ENCODE assay signal across 10 cellular contexts in genomic region chr2:75605770-75606535, GRCh38. TPM values are rescaled to one million over a fixed set of nuclear protein-coding genes. Genes with fewer than 3 reads are reported as not detected.
DNase-seq lines count a peak whose midpoint lies in the region; TF ChIP-seq lines count a peak whose summit lies in the region.
"Had no signal": no experiment of that assay in that cellular context is flagged by ENCODE, and none has a peak within 500 bp of the region (broad histone marks: within the 10 kb centered on the region; RNA-seq: fewer than 3 reads in every experiment).

No MANE protein-coding gene starts in this region.

- H3K4me3 Mint-ChIP-seq in osteocyte (ENCODE audit: unreplicated experiment): no peak overlapping the region
- H3K4me3 Mint-ChIP-seq: activated naive CD8-positive, alpha-beta T cell treated with anti-CD3 and anti-CD28 coated beads, Interleukin-2, amount 10 ng/mL, durations not matched to agents 7 days and 5 days had no signal

- H3K27ac ChIP-seq in ascending aorta: no peak overlapping the region
- H3K27ac ChIP-seq: SK-N-MC had no signal

- intact Hi-C loops in ascending aorta (cut with DNase I) (no loop called here), posterior vena cava (cut with DNase I) (loop anchor here in 1 of 2 donors (10.0 kb wide), 1 partner anchor 921 kb away; no protein-coding TSS in a partner anchor)

- H3K9me3 ChIP-seq in ascending aorta: no peaks in the 10 kb centered on the region

- peak overlapping the region; percentile 85 for H3K27ac Mint-ChIP-seq in osteocyte (ENCODE audit: unreplicated experiment)
- H3K27ac Mint-ChIP-seq: activated naive CD8-positive, alpha-beta T cell treated with anti-CD3 and anti-CD28 coated beads, Interleukin-2, amount 10 ng/mL, durations not matched to agents 7 days and 5 days had no signal

- peaks cover 76% of the 10 kb centered on the region for H3K4me1 Mint-ChIP-seq in osteocyte (ENCODE audit: unreplicated experiment)

- in situ Hi-C loops in G401 (cut with HindIII; ENCODE audit: low sequenced_read_pairs): no loop called here

- H3K4me1 ChIP-seq in ascending aorta: no peaks in the 10 kb centered on the region

- H3K36me3 Mint-ChIP-seq in osteocyte (ENCODE audit: unreplicated experiment): no peaks in the 10 kb centered on the region
- H3K36me3 Mint-ChIP-seq: activated naive CD8-positive, alpha-beta T cell treated with anti-CD3 and anti-CD28 coated beads, Interleukin-2, amount 10 ng/mL, durations not matched to agents 7 days and 5 days had no signal

- no peaks in the 10 kb centered on the region for H3K36me3 ChIP-seq in ascending aorta

- H3K4me3 ChIP-seq in epithelial cell of proximal tubule (ENCODE audit: low read depth, low read length) (no peak overlapping the region), ascending aorta (no peak overlapping the region)
- H3K4me3 ChIP-seq: SK-N-MC had no signal

- DNase-seq in G401 (ENCODE audit: low spot score): peak; percentile 63
- DNase-seq in NCI-H526 (lab: John Stamatoyannopoulos, UW): peak; percentile 22 to 67
- peak; percentile 99 for DNase-seq in epithelial cell of proximal tubule (ENCODE audit: low read depth)
- DNase-seq in osteocyte (ENCODE audit: extremely low spot score, unreplicated experiment): no peak
- DNase-seq in SKM-1 (lab: John Stamatoyannopoulos, UW; ENCODE audit: unreplicated experiment): no peak
- DNase-seq in ascending aorta (ENCODE audit: low spot score in 2 of 2): no peak
- no peak for DNase-seq in posterior vena cava (ENCODE audit: low spot score)
- no peak for DNase-seq in COR-L47 (lab: John Stamatoyannopoulos, UW)
- DNase-seq: activated naive CD8-positive, alpha-beta T cell treated with anti-CD3 and anti-CD28 coated beads, Interleukin-2, amount 10 ng/mL, durations not matched to agents 7 days and 5 days had no signal

- H3K27me3 Mint-ChIP-seq in osteocyte (ENCODE audit: unreplicated experiment): no peaks in the 10 kb centered on the region

- H3K9me3 Mint-ChIP-seq in osteocyte (ENCODE audit: unreplicated experiment): no peaks in the 10 kb centered on the region
- H3K9me3 Mint-ChIP-seq: activated naive CD8-positive, alpha-beta T cell treated with anti-CD3 and anti-CD28 coated beads, Interleukin-2, amount 10 ng/mL, durations not matched to agents 7 days and 5 days had no signal

- H3K27me3 ChIP-seq in ascending aorta: peaks cover 4% of the 10 kb centered on the region

- TF ChIP-seq CTCF in epithelial cell of proximal tubule (conservative IDR thresholded peaks at IDR 0.05; ENCODE audit: low read depth, low read length) (peak; percentile 59), osteocyte (IDR thresholded peaks at IDR 0.05) (peak; percentile 49), ascending aorta (IDR thresholded peaks at IDR 0.05) (no peak)

RNA-seq across cellular contexts. Expression of gene MRPL19, which starts 40.6 kb away (rescaled TPM):
- 91.3 and 117 TPM in 2 replicates for total RNA-seq in G401 (2014; rRNA removed; shearing (Covaris generic))
- 43.9 and 66.1 TPM in 2 replicates for total RNA-seq in epithelial cell of proximal tubule
- 44.8 and 46.6 TPM in 2 replicates for total RNA-seq in osteocyte
- total RNA-seq in ascending aorta: 166 TPM
- 10 to 100 TPM; 42.7 to 43.5 TPM for total RNA-seq in posterior vena cava

RNA-seq across cellular contexts. Expression of gene EVA1A, which starts 45.2 kb away (rescaled TPM):
- 97.2 and 126 TPM in 2 replicates for total RNA-seq in G401 (2014; rRNA removed; shearing (Covaris generic))
- total RNA-seq in epithelial cell of proximal tubule (53.7 and 67.0 TPM in 2 replicates), osteocyte (30.7 and 33.5 TPM in 2 replicates), ascending aorta (not detected), posterior vena cava (1 to 10 TPM in 1 of 2 donors, under 1 TPM in 1; 0.56 to 1.1 TPM)
- total RNA-seq: activated naive CD8-positive, alpha-beta T cell treated with anti-CD3 and anti-CD28 coated beads, Interleukin-2, amount 10 ng/mL, durations not matched to agents 7 days and 5 days had no signal

Comparison
In these comparisons a context has a peak if more than half of its experiments do, and no peak if none do; other contexts are left out.
1. DNase-seq: peak in G401 (single experiment), NCI-H526 (2 of 2) and epithelial cell of proximal tubule (single experiment); none in osteocyte (single experiment), SKM-1 (single experiment), ascending aorta (0 of 2), posterior vena cava (single experiment) and COR-L47 (single experiment).
2. CTCF ChIP-seq: peak in epithelial cell of proximal tubule (single experiment) and osteocyte (single experiment); none in ascending aorta (0 of 3).
3. RNA of gene EVA1A, which starts 45.2 kb away (total RNA-seq): 97.2 to 126 TPM in G401, 53.7 to 67.0 TPM in epithelial cell of proximal tubule and 30.7 to 33.5 TPM in osteocyte; 0.56 to 1.1 TPM in posterior vena cava and not detected in ascending aorta (single experiment); every median in the first group is over 10 times any median in the second.